1 cellular context compared by ENCODE assay signal in genomic region chr19:3183721-3184641, GRCh38.
TF ChIP-seq lines count a peak whose summit lies in the region.

No MANE protein-coding gene starts in this region.

TF ChIP-seq in GM23338, 12 proteins besides CTCF, POLR2A, EP300 and RAD21:
- TF ChIP-seq JUNB (IDR thresholded peaks at IDR 0.05; ENCODE audit: unreplicated experiment) (no peak), ZNF462 (CRISPR knock-in tag; IDR thresholded peaks at IDR 0.05) (no peak), ZNF114 (CRISPR knock-in tag; IDR thresholded peaks at IDR 0.05) (no peak), CREB1 (CRISPR knock-in tag; IDR thresholded peaks at IDR 0.05; ENCODE audit: low read depth) (no peak), ZNF331 (CRISPR knock-in tag; IDR thresholded peaks at IDR 0.05; ENCODE audit: low read depth) (no peak), POLR2AphosphoS5 (IDR thresholded peaks at IDR 0.05; ENCODE audit: low read depth) (no peak), EZH2 (IDR thresholded peaks at IDR 0.05; ENCODE audit: low read depth, unreplicated experiment) (no peak), NANOG (IDR thresholded peaks at IDR 0.05; ENCODE audit: borderline replicate concordance) (no peak), ETS1 (IDR thresholded peaks at IDR 0.05) (no peak), EZH2phosphoT487 (IDR thresholded peaks at IDR 0.05; ENCODE audit: unreplicated experiment) (no peak), STAT1 (IDR thresholded peaks at IDR 0.05; ENCODE audit: unreplicated experiment) (no peak)
- TF ChIP-seq, protein P1, sequence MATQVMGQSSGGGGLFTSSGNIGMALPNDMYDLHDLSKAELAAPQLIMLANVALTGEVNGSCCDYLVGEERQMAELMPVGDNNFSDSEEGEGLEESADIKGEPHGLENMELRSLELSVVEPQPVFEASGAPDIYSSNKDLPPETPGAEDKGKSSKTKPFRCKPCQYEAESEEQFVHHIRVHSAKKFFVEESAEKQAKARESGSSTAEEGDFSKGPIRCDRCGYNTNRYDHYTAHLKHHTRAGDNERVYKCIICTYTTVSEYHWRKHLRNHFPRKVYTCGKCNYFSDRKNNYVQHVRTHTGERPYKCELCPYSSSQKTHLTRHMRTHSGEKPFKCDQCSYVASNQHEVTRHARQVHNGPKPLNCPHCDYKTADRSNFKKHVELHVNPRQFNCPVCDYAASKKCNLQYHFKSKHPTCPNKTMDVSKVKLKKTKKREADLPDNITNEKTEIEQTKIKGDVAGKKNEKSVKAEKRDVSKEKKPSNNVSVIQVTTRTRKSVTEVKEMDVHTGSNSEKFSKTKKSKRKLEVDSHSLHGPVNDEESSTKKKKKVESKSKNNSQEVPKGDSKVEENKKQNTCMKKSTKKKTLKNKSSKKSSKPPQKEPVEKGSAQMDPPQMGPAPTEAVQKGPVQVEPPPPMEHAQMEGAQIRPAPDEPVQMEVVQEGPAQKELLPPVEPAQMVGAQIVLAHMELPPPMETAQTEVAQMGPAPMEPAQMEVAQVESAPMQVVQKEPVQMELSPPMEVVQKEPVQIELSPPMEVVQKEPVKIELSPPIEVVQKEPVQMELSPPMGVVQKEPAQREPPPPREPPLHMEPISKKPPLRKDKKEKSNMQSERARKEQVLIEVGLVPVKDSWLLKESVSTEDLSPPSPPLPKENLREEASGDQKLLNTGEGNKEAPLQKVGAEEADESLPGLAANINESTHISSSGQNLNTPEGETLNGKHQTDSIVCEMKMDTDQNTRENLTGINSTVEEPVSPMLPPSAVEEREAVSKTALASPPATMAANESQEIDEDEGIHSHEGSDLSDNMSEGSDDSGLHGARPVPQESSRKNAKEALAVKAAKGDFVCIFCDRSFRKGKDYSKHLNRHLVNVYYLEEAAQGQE (IDR thresholded peaks at IDR 0.05; ENCODE audit: unreplicated experiment) = no peak
